ENCODE assay signal across 2 cellular contexts in the genomic region with DNA sequence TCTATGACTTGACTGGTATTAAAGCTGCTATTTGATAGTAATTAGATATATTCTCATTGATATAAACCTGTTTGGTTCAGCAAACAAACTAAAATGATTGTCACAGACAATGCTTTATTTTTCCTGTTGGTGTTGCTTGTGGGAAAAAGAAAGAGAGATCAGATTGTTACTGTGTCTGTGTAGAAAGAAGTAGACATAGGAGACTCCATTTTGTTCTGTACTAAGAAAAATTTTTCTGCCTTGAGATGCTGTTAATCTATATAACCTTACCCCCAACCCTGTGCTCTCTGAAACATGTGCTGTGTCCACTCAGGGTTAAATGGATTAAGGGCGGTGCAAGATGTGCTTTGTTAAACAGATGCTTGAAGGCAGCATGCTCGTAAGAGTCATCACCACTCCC. TPM values are rescaled to one million over a fixed set of nuclear protein-coding genes. Genes with fewer than 3 reads are reported as not detected.
"Had no signal": no experiment of that assay in that cellular context is flagged by ENCODE, and none has a peak within 500 bp of the region (broad histone marks: within the 10 kb centered on the region; RNA-seq: fewer than 3 reads in every experiment).

No MANE protein-coding gene starts in this region.

RNA-seq across cellular contexts. Expression of gene IL37, which starts 23.2 kb away (rescaled TPM):
- total RNA-seq: G401, GM12878 had no signal

RNA-seq across cellular contexts. Expression of gene IL36G, which starts 43.7 kb away (rescaled TPM):
- total RNA-seq: G401, GM12878 had no signal
